In the genomic region with DNA sequence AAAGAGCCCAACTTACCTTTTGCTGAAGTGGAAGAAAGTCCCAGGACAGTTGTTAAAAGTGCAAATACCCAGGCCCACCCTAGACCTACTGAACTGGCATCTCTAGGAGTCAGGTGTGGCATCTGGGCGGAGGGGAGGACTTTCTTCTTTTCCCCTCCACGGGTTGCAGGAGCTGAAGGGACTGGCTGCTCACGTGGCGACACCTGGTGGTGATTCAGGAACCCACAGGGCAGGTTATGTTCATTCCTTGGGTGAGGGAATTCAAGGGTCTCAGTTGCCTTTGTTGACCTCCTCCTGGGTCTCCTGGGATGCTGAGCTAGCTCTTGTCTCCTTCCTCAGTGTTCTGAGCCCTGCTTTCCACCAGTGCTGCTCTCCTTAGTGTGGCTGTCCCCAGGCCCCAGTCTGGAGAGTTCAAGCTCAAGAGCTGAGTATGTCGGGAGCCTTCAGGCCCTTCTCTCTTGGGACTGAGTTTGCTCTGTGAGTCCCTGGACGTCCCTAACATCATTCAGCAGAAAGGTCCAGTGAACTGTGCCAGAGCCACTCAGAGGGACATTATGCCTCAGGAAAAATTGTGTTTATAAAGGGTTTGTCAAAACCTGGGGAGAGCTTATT, we compare ENCODE assay signal across 1 cellular context.
TF ChIP-seq lines count a peak whose summit lies in the region.

No MANE protein-coding gene starts in this region.

TF ChIP-seq in HCT116, 20 proteins besides CTCF, POLR2A, EP300 and RAD21 (continued from another document):
- TF ChIP-seq ELF1 (IDR thresholded peaks at IDR 0.05; ENCODE audit: borderline replicate concordance, low read depth) (no peak), SIN3A (IDR thresholded peaks at IDR 0.05; ENCODE audit: low read depth) (no peak), EZH2 (IDR thresholded peaks at IDR 0.05) (no peak), SP1 (IDR thresholded peaks at IDR 0.05; ENCODE audit: low read depth) (no peak)
- TF ChIP-seq, protein P1, sequence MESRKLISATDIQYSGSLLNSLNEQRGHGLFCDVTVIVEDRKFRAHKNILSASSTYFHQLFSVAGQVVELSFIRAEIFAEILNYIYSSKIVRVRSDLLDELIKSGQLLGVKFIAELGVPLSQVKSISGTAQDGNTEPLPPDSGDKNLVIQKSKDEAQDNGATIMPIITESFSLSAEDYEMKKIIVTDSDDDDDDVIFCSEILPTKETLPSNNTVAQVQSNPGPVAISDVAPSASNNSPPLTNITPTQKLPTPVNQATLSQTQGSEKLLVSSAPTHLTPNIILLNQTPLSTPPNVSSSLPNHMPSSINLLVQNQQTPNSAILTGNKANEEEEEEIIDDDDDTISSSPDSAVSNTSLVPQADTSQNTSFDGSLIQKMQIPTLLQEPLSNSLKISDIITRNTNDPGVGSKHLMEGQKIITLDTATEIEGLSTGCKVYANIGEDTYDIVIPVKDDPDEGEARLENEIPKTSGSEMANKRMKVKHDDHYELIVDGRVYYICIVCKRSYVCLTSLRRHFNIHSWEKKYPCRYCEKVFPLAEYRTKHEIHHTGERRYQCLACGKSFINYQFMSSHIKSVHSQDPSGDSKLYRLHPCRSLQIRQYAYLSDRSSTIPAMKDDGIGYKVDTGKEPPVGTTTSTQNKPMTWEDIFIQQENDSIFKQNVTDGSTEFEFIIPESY (IDR thresholded peaks at IDR 0.05; ENCODE audit: extremely low read depth, insufficient replicate concordance, low read length), result no peak
